ENCODE assay signal across 7 cellular contexts in genomic region chr16:48526058-48526957, GRCh38.
DNase-seq lines count a peak whose midpoint lies in the region; ATAC-seq and TF ChIP-seq lines count a peak whose summit lies in the region.

No MANE protein-coding gene starts in this region.

- H3K9ac ChIP-seq in NT2/D1 (ENCODE audit: insufficient read length, low read depth) = no peak overlapping the region

- no peak overlapping the region for H3K27ac Mint-ChIP-seq in HFFc6

- H3K4me1 ChIP-seq in NT2/D1 (ENCODE audit: insufficient read depth, insufficient read length) = peaks cover 5% of the 10 kb centered on the region

- no peak for ATAC-seq in HG03460 (IDR thresholded peaks at IDR 0.05; ENCODE audit: unreplicated experiment)

- peaks cover 21% of the 10 kb centered on the region for H3K9me3 ChIP-seq in NT2/D1 (ENCODE audit: insufficient read depth, low read length)

- peaks cover 23% of the 10 kb centered on the region for H3K9me3 Mint-ChIP-seq in HFFc6

- H3K36me3 ChIP-seq in NT2/D1 (ENCODE audit: insufficient read depth, insufficient read length, low read length) = no peaks in the 10 kb centered on the region

- H3K4me1 Mint-ChIP-seq in HFFc6 (ENCODE audit: low read depth) = no peaks in the 10 kb centered on the region

- no peaks in the 10 kb centered on the region for H3K27me3 ChIP-seq in NT2/D1 (ENCODE audit: insufficient read depth, insufficient read length)

- DNase-seq in HFFc6 (no peak), NT2/D1 (ENCODE audit: low read depth, low spot score) (peak; percentile 44), epithelial cell of esophagus (ENCODE audit: low read depth) (peak; percentile 89), DMS114 treated with DMSO at 0.1 percent for 48 hours (lab: John Stamatoyannopoulos, UW; ENCODE audit: unreplicated experiment) (no peak)
- peak; percentile 15 to 34 for DNase-seq in stimulated activated CD4-positive, alpha-beta T cell treated with anti-CD3 and anti-CD28 coated beads, Interleukin-4, amount 100 ng/mL, for 4 hours

- TF ChIP-seq CTCF in GM12873 (IDR thresholded peaks at IDR 0.05; ENCODE audit: insufficient read depth, low read depth, low read length, missing control alignments) (peak; percentile 64), HFFc6 (IDR thresholded peaks at IDR 0.05) (peak; percentile 45), epithelial cell of esophagus (IDR thresholded peaks at IDR 0.05; ENCODE audit: insufficient read depth, low read depth, low read length, missing control alignments) (peak; percentile 80)

- no peaks in the 10 kb centered on the region for H3K36me3 Mint-ChIP-seq in HFFc6 (ENCODE audit: low read depth)

- no peak overlapping the region for H3K4me3 Mint-ChIP-seq in HFFc6

- H3K27me3 Mint-ChIP-seq in HFFc6 (ENCODE audit: insufficient read depth) = peaks cover 30% of the 10 kb centered on the region

- H3K4me3 ChIP-seq in NT2/D1 (ENCODE audit: insufficient read length, low read depth) = no peak overlapping the region
- no peak overlapping the region for H3K4me3 ChIP-seq in epithelial cell of esophagus (ENCODE audit: low read length)

Comparison
In these comparisons a context has a peak if more than half of its experiments do, and no peak if none do; other contexts are left out.
1. DNase-seq: peak in NT2/D1 (single experiment), epithelial cell of esophagus (single experiment) and stimulated activated CD4-positive, alpha-beta T cell treated with anti-CD3 and anti-CD28 coated beads, Interleukin-4, amount 100 ng/mL, for 4 hours (2 of 2); none in HFFc6 (single experiment) and DMS114 treated with DMSO at 0.1 percent for 48 hours (single experiment).
2. Peak in every context shown above with its lines, with median percentiles within 50 percentile points of each other: CTCF ChIP-seq.